ENCODE assay signal across 28 cellular contexts in the genomic region with DNA sequence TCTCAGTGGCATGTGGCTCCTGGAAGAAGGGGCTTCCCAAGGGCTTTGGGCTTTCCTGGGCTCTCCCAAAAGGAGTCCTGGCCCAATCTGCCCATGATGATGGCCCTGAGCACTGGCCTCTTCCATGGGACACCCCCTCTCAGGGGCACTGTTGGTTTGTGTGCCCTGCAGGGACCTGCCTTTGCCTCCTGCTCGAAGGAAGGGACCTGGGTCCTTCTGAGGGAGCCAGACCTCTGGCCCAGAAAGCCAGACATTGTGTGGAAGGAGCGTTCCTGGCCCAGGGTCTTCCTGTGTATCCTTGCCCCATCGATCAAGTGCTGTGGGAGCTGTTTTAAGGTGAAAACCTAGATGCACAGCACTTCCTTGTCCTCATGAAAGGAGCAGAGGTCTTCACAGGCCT.
"Had no signal": no experiment of that assay in that cellular context is flagged by ENCODE, and none has a peak within 500 bp of the region (broad histone marks: within the 10 kb centered on the region; RNA-seq: fewer than 3 reads in every experiment).

No MANE protein-coding gene starts in this region.

- ATAC-seq: stimulated activated effector memory CD8-positive, alpha-beta T cell treated with anti-CD3 and anti-CD28 coated beads, Interleukin-12 subunit alpha, Interleukin-12 subunit beta, amount 100 ng/mL, for 72 hours; stimulated activated memory B cell treated with anti-CD40 and anti-IgM and Interleukin-4, amounts not matched to agents 10 μg/mL and 1 μg/mL and 100 μg/mL, for 72 hours; stimulated activated naive B cell treated with anti-CD40 and anti-IgM and Interleukin-4, amounts not matched to agents 10 μg/mL and 1 μg/mL and 100 μg/mL, for 72 hours; stimulated activated naive CD8-positive, alpha-beta T cell treated with anti-CD3 and anti-CD28 coated beads, Interleukin-15, amount 100 ng/mL, for 72 hours; stimulated activated naive CD8-positive, alpha-beta T cell treated with anti-CD3 and anti-CD28 coated beads, Interleukin-15, Interleukin-2, amounts not matched to agents 100 U/mL and 50 U/mL, for 24 hours; upper lobe of right lung had no signal

- H3K4me3 Mint-ChIP-seq: stimulated activated effector memory CD8-positive, alpha-beta T cell treated with anti-CD3 and anti-CD28 coated beads, Interleukin-12 subunit alpha, Interleukin-12 subunit beta, amount 100 ng/mL, for 72 hours; stimulated activated memory B cell treated with anti-CD40 and anti-IgM and Interleukin-4, amounts not matched to agents 10 μg/mL and 1 μg/mL and 100 μg/mL, for 72 hours; stimulated activated naive B cell treated with anti-CD40 and anti-IgM and Interleukin-4, amounts not matched to agents 10 μg/mL and 1 μg/mL and 100 μg/mL, for 72 hours; stimulated activated naive CD8-positive, alpha-beta T cell treated with anti-CD3 and anti-CD28 coated beads, Interleukin-15, amount 100 ng/mL, for 72 hours; stimulated activated naive CD8-positive, alpha-beta T cell treated with anti-CD3 and anti-CD28 coated beads, Interleukin-15, Interleukin-2, amounts not matched to agents 100 ng/mL and 50 ng/mL, for 24 hours; type B pancreatic cell had no signal

- DNase-seq: stimulated activated CD4-positive, alpha-beta T cell treated with anti-CD3 and anti-CD28 coated beads, Interleukin-2, amount 100 ng/mL, for 48 hours; stimulated activated CD4-positive, alpha-beta T cell treated with anti-CD3 and anti-CD28 coated beads, Interleukin-4, amount 100 ng/mL, for 1 hour; stimulated activated CD4-positive, alpha-beta T cell treated with anti-CD3 and anti-CD28 coated beads, Interleukin-4, amount 100 ng/mL, for 24 hours; stimulated activated CD4-positive, alpha-beta T cell treated with anti-CD3 and anti-CD28 coated beads, Interleukin-4, amount 100 ng/mL, for 4 hours; stimulated activated CD8-positive, alpha-beta memory T cell treated with anti-CD3 and anti-CD28 coated beads, Interleukin-4, amount 100 ng/mL, for 48 hours; stimulated activated naive B cell treated with anti-CD40 and anti-IgM and Interleukin-4, amounts not matched to agents 10 μg/mL and 1 μg/mL and 100 μg/mL, for 72 hours; stimulated activated naive CD4-positive, alpha-beta T cell; stimulated activated naive CD4-positive, alpha-beta T cell treated with Interleukin-2 at 50 U/mL for 16 hours; stimulated activated naive CD8-positive, alpha-beta T cell treated with anti-CD3 and anti-CD28 coated beads, Interleukin-15, amount 100 ng/mL, for 72 hours; stimulated activated naive CD8-positive, alpha-beta T cell treated with anti-CD3 and anti-CD28 coated beads, Interleukin-15, Interleukin-2, amounts not matched to agents 100 U/mL and 50 U/mL, for 24 hours; stomach; substantia nigra; testis; thyroid gland; tibial artery; transverse colon; trophoblast cell; upper lobe of left lung; upper lobe of right lung; uterus had no signal

- H3K4me1 Mint-ChIP-seq: stimulated activated effector memory CD8-positive, alpha-beta T cell treated with anti-CD3 and anti-CD28 coated beads, Interleukin-12 subunit alpha, Interleukin-12 subunit beta, amount 100 ng/mL, for 72 hours; stimulated activated memory B cell treated with anti-CD40 and anti-IgM and Interleukin-4, amounts not matched to agents 10 μg/mL and 1 μg/mL and 100 μg/mL, for 72 hours; stimulated activated naive B cell treated with anti-CD40 and anti-IgM and Interleukin-4, amounts not matched to agents 10 μg/mL and 1 μg/mL and 100 μg/mL, for 72 hours; stimulated activated naive CD8-positive, alpha-beta T cell treated with anti-CD3 and anti-CD28 coated beads, Interleukin-15, amount 100 ng/mL, for 72 hours had no signal

- H3K27me3 ChIP-seq: stomach, suprapubic skin, testis, thyroid gland, tibial artery, tibial nerve, transverse colon, upper lobe of left lung, upper lobe of right lung, uterus, vagina had no signal

- H3K27ac ChIP-seq: stomach, suprapubic skin, testis, thoracic aorta, thyroid gland, tibial artery, tibial nerve, transverse colon, upper lobe of left lung, upper lobe of right lung, uterus, vagina had no signal

- H3K4me3 ChIP-seq: stomach, suprapubic skin, testis, thoracic aorta, thyroid gland, tibial artery, tibial nerve, transverse colon, upper lobe of left lung, upper lobe of right lung, uterus, vagina had no signal

- H3K27me3 Mint-ChIP-seq: stimulated activated memory B cell treated with anti-CD40 and anti-IgM and Interleukin-4, amounts not matched to agents 10 μg/mL and 1 μg/mL and 100 μg/mL, for 72 hours; stimulated activated naive B cell treated with anti-CD40 and anti-IgM and Interleukin-4, amounts not matched to agents 10 μg/mL and 1 μg/mL and 100 μg/mL, for 72 hours; stimulated activated naive CD8-positive, alpha-beta T cell treated with anti-CD3 and anti-CD28 coated beads, Interleukin-15, amount 100 ng/mL, for 72 hours; stimulated activated naive CD8-positive, alpha-beta T cell treated with anti-CD3 and anti-CD28 coated beads, Interleukin-15, Interleukin-2, amounts not matched to agents 100 ng/mL and 50 ng/mL, for 24 hours; type B pancreatic cell had no signal

- H3K27ac Mint-ChIP-seq: stimulated activated effector memory CD8-positive, alpha-beta T cell treated with anti-CD3 and anti-CD28 coated beads, Interleukin-12 subunit alpha, Interleukin-12 subunit beta, amount 100 ng/mL, for 72 hours; stimulated activated memory B cell treated with anti-CD40 and anti-IgM and Interleukin-4, amounts not matched to agents 10 μg/mL and 1 μg/mL and 100 μg/mL, for 72 hours; stimulated activated naive B cell treated with anti-CD40 and anti-IgM and Interleukin-4, amounts not matched to agents 10 μg/mL and 1 μg/mL and 100 μg/mL, for 72 hours; stimulated activated naive CD8-positive, alpha-beta T cell treated with anti-CD3 and anti-CD28 coated beads, Interleukin-15, amount 100 ng/mL, for 72 hours; stimulated activated naive CD8-positive, alpha-beta T cell treated with anti-CD3 and anti-CD28 coated beads, Interleukin-15, Interleukin-2, amounts not matched to agents 100 ng/mL and 50 ng/mL, for 24 hours; type B pancreatic cell had no signal

- H3K4me1 ChIP-seq: stomach, suprapubic skin, testis, thyroid gland, tibial artery, tibial nerve, transverse colon, upper lobe of left lung, upper lobe of right lung, uterus, vagina had no signal

- H3K36me3 ChIP-seq: stomach, suprapubic skin, thoracic aorta, thyroid gland, tibial artery, tibial nerve, transverse colon, upper lobe of left lung, upper lobe of right lung, uterus, vagina had no signal

- H3K9me3 ChIP-seq: testis, thoracic aorta, thyroid gland, upper lobe of right lung, uterus, vagina had no signal

- H3K36me3 Mint-ChIP-seq: stimulated activated effector memory CD8-positive, alpha-beta T cell treated with anti-CD3 and anti-CD28 coated beads, Interleukin-12 subunit alpha, Interleukin-12 subunit beta, amount 100 ng/mL, for 72 hours; stimulated activated memory B cell treated with anti-CD40 and anti-IgM and Interleukin-4, amounts not matched to agents 10 μg/mL and 1 μg/mL and 100 μg/mL, for 72 hours; stimulated activated naive B cell treated with anti-CD40 and anti-IgM and Interleukin-4, amounts not matched to agents 10 μg/mL and 1 μg/mL and 100 μg/mL, for 72 hours; type B pancreatic cell had no signal
